Comparison of ENCODE assay signal across 29 cellular contexts in the genomic region with DNA sequence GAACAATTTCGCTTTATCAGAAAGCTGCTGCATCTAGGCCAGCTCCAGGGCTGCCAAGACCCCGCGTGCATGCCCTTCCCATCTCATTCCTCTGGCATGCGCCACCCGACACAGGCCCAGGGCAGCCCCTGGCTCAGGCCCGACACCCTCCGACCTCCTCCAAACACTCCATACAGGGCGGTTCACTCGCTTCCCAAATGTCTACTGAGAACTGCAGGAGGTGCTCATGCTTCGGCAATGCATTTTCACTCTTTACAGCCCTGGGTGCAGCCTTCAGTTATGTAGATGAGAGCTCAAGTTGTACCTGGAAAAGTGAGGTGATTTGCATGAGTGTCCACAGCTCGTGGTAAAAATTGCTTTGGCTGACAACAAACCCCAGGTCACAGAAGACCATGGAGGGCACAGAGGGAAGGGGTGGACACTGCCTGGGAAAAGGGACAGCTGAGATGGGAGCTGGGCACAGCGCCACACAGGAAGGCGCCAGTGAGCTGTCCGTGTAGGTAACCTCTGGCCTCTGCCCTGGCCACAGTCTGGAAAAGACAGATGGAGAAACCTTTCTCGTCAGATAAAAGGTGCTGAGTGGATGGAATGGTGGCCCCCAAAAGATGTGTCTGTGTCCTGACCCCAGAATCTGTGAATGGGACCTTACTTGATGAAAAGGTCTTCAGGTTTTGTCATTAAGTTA.
DNase-seq lines count a peak whose midpoint lies in the region; ATAC-seq and TF ChIP-seq lines count a peak whose summit lies in the region.
"Had no signal": no experiment of that assay in that cellular context is flagged by ENCODE, and none has a peak within 500 bp of the region (broad histone marks: within the 10 kb centered on the region; RNA-seq: fewer than 3 reads in every experiment).

No MANE protein-coding gene starts in this region.

- H3K27me3 Mint-ChIP-seq in WTC11 (ENCODE audit: low read depth) (no peaks in the 10 kb centered on the region; the same call in 1 of the 2 replicates), type B pancreatic cell (no peaks in the 10 kb centered on the region)

- TF ChIP-seq CTCF in WTC11 (IDR thresholded peaks at IDR 0.05) (no peak), lower lobe of right lung (IDR thresholded peaks at IDR 0.05) (no peak), type B pancreatic cell (conservative IDR thresholded peaks at IDR 0.05) (no peak), GM13976 (IDR thresholded peaks at IDR 0.05; ENCODE audit: borderline replicate concordance, control extremely low read depth, extremely low read depth, insufficient read depth, missing control alignments) (no peak), GM13977 (IDR thresholded peaks at IDR 0.05; ENCODE audit: extremely low read depth, insufficient read depth, missing control alignments) (no peak)

- intact Hi-C loops in lower lobe of right lung (cut with DNase I): no loop called here

- peaks cover 12% of the 10 kb centered on the region for H3K27me3 ChIP-seq in lower lobe of right lung (ENCODE audit: low read depth)
- H3K27me3 ChIP-seq: BE2C, MG63 had no signal

- peak; percentile 41 for ATAC-seq in WTC11
- ATAC-seq in lower lobe of right lung: no peak
- no peak for ATAC-seq in GM19452 (IDR thresholded peaks at IDR 0.05; ENCODE audit: unreplicated experiment)

- no peaks in the 10 kb centered on the region for H3K9me3 ChIP-seq in lower lobe of right lung
- H3K9me3 ChIP-seq: BE2C, MG63 had no signal

- H3K4me3 Mint-ChIP-seq in WTC11 (no peak overlapping the region), type B pancreatic cell (no peak overlapping the region)
- H3K4me3 Mint-ChIP-seq: CD14-positive monocyte; CD8-positive, alpha-beta memory T cell had no signal

- no peaks in the 10 kb centered on the region for H3K36me3 ChIP-seq in lower lobe of right lung
- H3K36me3 ChIP-seq: BE2C, MG63 had no signal

- POLR2A ChIA-PET in WTC11 (lab: Charles Lee): no interaction called here

- H3K27ac Mint-ChIP-seq in WTC11 (no peak overlapping the region), type B pancreatic cell (no peak overlapping the region)
- H3K27ac Mint-ChIP-seq: CD8-positive, alpha-beta memory T cell had no signal

- H3K4me3 ChIP-seq in lower lobe of right lung: no peak overlapping the region
- H3K4me3 ChIP-seq: GM23248, MG63 had no signal

- no peaks in the 10 kb centered on the region for H3K4me1 ChIP-seq in lower lobe of right lung
- H3K4me1 ChIP-seq: BE2C had no signal

- DNase-seq in activated effector memory CD4-positive, alpha-beta T cell treated with anti-CD3 and anti-CD28 coated beads, Interleukin-2, amount 50 U/mL, for 16 hours: peak; percentile 37
- no peak for DNase-seq in activated effector memory CD4-positive, alpha-beta T cell treated with Interleukin-2 at 50 U/mL for 16 hours
- no peak for DNase-seq in WTC11 (ENCODE audit: low spot score)
- peak; percentile 31 for DNase-seq in lower lobe of right lung
- peak; percentile 25 for DNase-seq in type B pancreatic cell (ENCODE audit: extremely low spot score, unreplicated experiment)
- DNase-seq in GM13976 (ENCODE audit: low spot score): no peak
- DNase-seq in GM13977 (ENCODE audit: low spot score): no peak
- DNase-seq: 8988T; ACHN; BE2C; CD8-positive, alpha-beta memory T cell; DMS 273 treated with DMSO at 0.1 percent for 48 hours; DMS79; EL; GF-D8; GM23248; HCEC 1CT; IMR-90; KG1; MG63; NCI-H1105 treated with DMSO at 0.1 percent for 48 hours; NCI-H146; NCI-H2029; NCI-H446 treated with DMSO at 0.1 percent for 48 hours; NCI-H69; RPMI8226; SHP77 had no signal

- peaks cover 15% of the 10 kb centered on the region for H3K4me1 Mint-ChIP-seq in WTC11
- H3K4me1 Mint-ChIP-seq in type B pancreatic cell (ENCODE audit: unreplicated experiment): no peaks in the 10 kb centered on the region
- H3K4me1 Mint-ChIP-seq: CD14-positive monocyte; CD8-positive, alpha-beta memory T cell had no signal

- in situ Hi-C loops in GM13976 (cut with MboI; ENCODE audit: low sequenced_read_pairs, unreplicated experiment) (loop anchor here (25.0 kb wide), 1 partner anchor 1264 kb away; no protein-coding TSS in a partner anchor), GM13977 (cut with MboI; ENCODE audit: low pct_unique_long_range_greater_than_20kb, low sequenced_read_pairs, unreplicated experiment) (loop anchor here (25.0 kb wide), 2 partner anchors 389 to 1264 kb away; no protein-coding TSS in a partner anchor)

- CTCF ChIA-PET in WTC11 (lab: Charles Lee): no interaction called here

- H3K36me3 Mint-ChIP-seq in WTC11 (no peaks in the 10 kb centered on the region), type B pancreatic cell (no peaks in the 10 kb centered on the region)
- H3K36me3 Mint-ChIP-seq: CD14-positive monocyte; CD8-positive, alpha-beta memory T cell had no signal

- H3K9me3 Mint-ChIP-seq in WTC11 (peaks cover 3% of the 10 kb centered on the region; the same call in 1 of the 2 replicates), type B pancreatic cell (no peaks in the 10 kb centered on the region)
- H3K9me3 Mint-ChIP-seq: CD8-positive, alpha-beta memory T cell had no signal

- no peak overlapping the region for H3K27ac ChIP-seq in lower lobe of right lung
- H3K27ac ChIP-seq: GM23248 had no signal

TF ChIP-seq in WTC11, 78 proteins besides CTCF, POLR2A, EP300 and RAD21 (continues in another document):
- TF ChIP-seq CBFB (CRISPR knock-in tag; IDR thresholded peaks at IDR 0.05; ENCODE audit: low read depth) (no peak), IRF2 (CRISPR knock-in tag; IDR thresholded peaks at IDR 0.05; ENCODE audit: borderline replicate concordance, low read depth) (no peak), SMAD4 (CRISPR knock-in tag; IDR thresholded peaks at IDR 0.05) (no peak), E2F1 (CRISPR knock-in tag; IDR thresholded peaks at IDR 0.05) (no peak), ZNF281 (CRISPR knock-in tag; IDR thresholded peaks at IDR 0.05) (no peak), NR1H2 (CRISPR knock-in tag; IDR thresholded peaks at IDR 0.05) (no peak), AFF4 (CRISPR knock-in tag; IDR thresholded peaks at IDR 0.05; ENCODE audit: borderline replicate concordance) (no peak), FOXP1 (CRISPR knock-in tag; IDR thresholded peaks at IDR 0.05; ENCODE audit: borderline replicate concordance) (no peak), GABPB1 (CRISPR knock-in tag; IDR thresholded peaks at IDR 0.05) (no peak)

Comparison
In these comparisons a context has a peak if more than half of its experiments do, and no peak if none do; other contexts are left out.
1. DNase-seq: peak in activated effector memory CD4-positive, alpha-beta T cell treated with anti-CD3 and anti-CD28 coated beads, Interleukin-2, amount 50 U/mL, for 16 hours (single experiment), lower lobe of right lung (single experiment) and type B pancreatic cell (single experiment); none in activated effector memory CD4-positive, alpha-beta T cell treated with Interleukin-2 at 50 U/mL for 16 hours (single experiment), WTC11 (single experiment), GM13976 (single experiment) and GM13977 (single experiment).